Comparison of ENCODE assay signal across 17 cellular contexts in genomic region chr5:151205411-151205810, GRCh38. TPM values are rescaled to one million over a fixed set of nuclear protein-coding genes. Genes with fewer than 3 reads are reported as not detected.
DNase-seq lines count a peak whose midpoint lies in the region; ATAC-seq and TF ChIP-seq lines count a peak whose summit lies in the region.
"Had no signal": no experiment of that assay in that cellular context is flagged by ENCODE, and none has a peak within 500 bp of the region (broad histone marks: within the 10 kb centered on the region; RNA-seq: fewer than 3 reads in every experiment).

No MANE protein-coding gene starts in this region.

- 87% methylated on average over 10 of the region's 10 CpGs for WGBS in prostate gland

- peaks cover 44% of the 10 kb centered on the region for H3K36me3 ChIP-seq in CD4-positive, CD25-positive, alpha-beta regulatory T cell (ENCODE audit: control insufficient read depth, insufficient read depth, low read length)
- H3K36me3 ChIP-seq in prostate gland = no peaks in the 10 kb centered on the region
- H3K36me3 ChIP-seq: ovary had no signal

- intact Hi-C loops in natural killer cell (cut with micrococcal nuclease) = no loop called here
- intact Hi-C loops in dorsolateral prefrontal cortex (cut with DNase I) = no loop called here
- intact Hi-C loops in prostate gland (cut with DNase I) = no loop called here

- no peak for TF ChIP-seq POLR2A in prostate gland (IDR thresholded peaks at IDR 0.05)

- H3K27ac ChIP-seq in CD4-positive, CD25-positive, alpha-beta regulatory T cell (ENCODE audit: insufficient read depth, low read length, poor library complexity, severe bottlenecking) = no peak overlapping the region
- no peak overlapping the region for H3K27ac ChIP-seq in dorsolateral prefrontal cortex
- no peak overlapping the region for H3K27ac ChIP-seq in prostate gland
- H3K27ac ChIP-seq: body of pancreas, ovary had no signal

- peak overlapping the region in 2 of 4 donors; percentile 36 to 77 for H3K4me3 Mint-ChIP-seq in CD4-positive, CD25-positive, alpha-beta regulatory T cell
- no peak overlapping the region for H3K4me3 Mint-ChIP-seq in activated T-helper 17 cell treated with anti-CD3 and anti-CD28 coated beads, Interleukin-2, amount 50 U/mL, for 72 hours
- no peak overlapping the region for H3K4me3 Mint-ChIP-seq in natural killer cell

- H3K4me1 ChIP-seq in CD4-positive, CD25-positive, alpha-beta regulatory T cell (ENCODE audit: control insufficient read depth, insufficient read depth, low read length, poor library complexity, severe bottlenecking) = peaks cover 42% of the 10 kb centered on the region
- H3K4me1 ChIP-seq in prostate gland (replicated peaks) = no peaks in the 10 kb centered on the region

- H3K4me3 ChIP-seq in CD4-positive, CD25-positive, alpha-beta regulatory T cell (ENCODE audit: low read depth, low read length) = no peak overlapping the region
- H3K4me3 ChIP-seq in dorsolateral prefrontal cortex (no peak overlapping the region), prostate gland (no peak overlapping the region)
- H3K4me3 ChIP-seq: body of pancreas, ovary had no signal

- H3K9me3 ChIP-seq in CD4-positive, CD25-positive, alpha-beta regulatory T cell (ENCODE audit: control insufficient read depth in 2 of 2, low read length in 2 of 2) = no peaks in the 10 kb centered on the region
- no peaks in the 10 kb centered on the region for H3K9me3 ChIP-seq in prostate gland
- H3K9me3 ChIP-seq: body of pancreas, ovary had no signal

- H3K27ac Mint-ChIP-seq in CD4-positive, CD25-positive, alpha-beta regulatory T cell = peak overlapping the region; percentile 88 to 97 (median 89)
- H3K27ac Mint-ChIP-seq in activated T-helper 17 cell treated with anti-CD3 and anti-CD28 coated beads, Interleukin-2, amount 50 U/mL, for 72 hours = peak overlapping the region; percentile 73
- H3K27ac Mint-ChIP-seq in natural killer cell = peak overlapping the region; percentile 22 to 79

- H3K9me3 Mint-ChIP-seq in CD4-positive, CD25-positive, alpha-beta regulatory T cell = no peaks in the 10 kb centered on the region
- H3K9me3 Mint-ChIP-seq in activated T-helper 17 cell treated with anti-CD3 and anti-CD28 coated beads, Interleukin-2, amount 50 U/mL, for 72 hours = no peaks in the 10 kb centered on the region
- H3K9me3 Mint-ChIP-seq in natural killer cell = no peaks in the 10 kb centered on the region

- peaks cover 34 to 78% (median 54%) of the 10 kb centered on the region in 4 donors for H3K4me1 Mint-ChIP-seq in CD4-positive, CD25-positive, alpha-beta regulatory T cell
- H3K4me1 Mint-ChIP-seq in activated T-helper 17 cell treated with anti-CD3 and anti-CD28 coated beads, Interleukin-2, amount 50 U/mL, for 72 hours = peaks cover 13% of the 10 kb centered on the region
- peaks cover 53 to 55% of the 10 kb centered on the region in 2 donors for H3K4me1 Mint-ChIP-seq in natural killer cell

- no peaks in the 10 kb centered on the region for H3K27me3 Mint-ChIP-seq in CD4-positive, CD25-positive, alpha-beta regulatory T cell
- no peaks in the 10 kb centered on the region for H3K27me3 Mint-ChIP-seq in activated T-helper 17 cell treated with anti-CD3 and anti-CD28 coated beads, Interleukin-2, amount 50 U/mL, for 72 hours
- H3K27me3 Mint-ChIP-seq in natural killer cell (ENCODE audit: low read depth in 2 of 2) = no peaks in the 10 kb centered on the region

- DNase-seq in CD4-positive, CD25-positive, alpha-beta regulatory T cell = no peak
- peak; percentile 63 for DNase-seq in ELF-1 (ENCODE audit: low read depth, low spot score)
- no peak for DNase-seq in natural killer cell
- DNase-seq in dorsolateral prefrontal cortex = no peak
- no peak for DNase-seq in SHP77 (lab: John Stamatoyannopoulos, UW)
- no peak for DNase-seq in NCI-H510A (lab: John Stamatoyannopoulos, UW)
- no peak for DNase-seq in prostate gland (ENCODE audit: low spot score)
- DNase-seq: activated naive CD4-positive, alpha-beta T cell treated with anti-CD3 and anti-CD28 coated beads, Interleukin-2, amount 50 U/mL, for 16 hours; body of pancreas; foreskin fibroblast; KG1; left colon; NCI-H1092; NCI-H524 treated with DMSO at 0.1 percent for 48 hours; ovary; SHP77 treated with DMSO at 0.1 percent for 48 hours had no signal

- H3K27me3 ChIP-seq in CD4-positive, CD25-positive, alpha-beta regulatory T cell (ENCODE audit: control insufficient read depth, insufficient read depth, low read length) = no peaks in the 10 kb centered on the region
- H3K27me3 ChIP-seq in dorsolateral prefrontal cortex = no peaks in the 10 kb centered on the region
- H3K27me3 ChIP-seq in prostate gland (replicated peaks; ENCODE audit: insufficient read depth) = no peaks in the 10 kb centered on the region
- H3K27me3 ChIP-seq: body of pancreas, ovary had no signal

- no peak for ATAC-seq in CD4-positive, CD25-positive, alpha-beta regulatory T cell (ENCODE audit: low read depth in 2 of 2)
- no peak for ATAC-seq in activated T-helper 17 cell treated with anti-CD3 and anti-CD28 coated beads, Interleukin-2, amount 50 U/mL, for 72 hours (replicated peaks)
- no peak for ATAC-seq in natural killer cell
- ATAC-seq: body of pancreas, left colon had no signal

- no peak for TF ChIP-seq CTCF in natural killer cell (IDR thresholded peaks at IDR 0.05)
- TF ChIP-seq CTCF in dorsolateral prefrontal cortex (IDR thresholded peaks at IDR 0.05 in 54 of 56, conservative IDR thresholded peaks at IDR 0.05 in 2 of 56; ENCODE audit: low read depth in 1 of 56, partially characterized antibody in 56 of 56) = no peak
- no peak for TF ChIP-seq CTCF in prostate gland (IDR thresholded peaks at IDR 0.05)

- H3K36me3 Mint-ChIP-seq in CD4-positive, CD25-positive, alpha-beta regulatory T cell = peaks cover 17% of the 10 kb centered on the region
- H3K36me3 Mint-ChIP-seq in activated T-helper 17 cell treated with anti-CD3 and anti-CD28 coated beads, Interleukin-2, amount 50 U/mL, for 72 hours (ENCODE audit: low read depth) = peaks cover 14% of the 10 kb centered on the region
- H3K36me3 Mint-ChIP-seq in natural killer cell = peaks cover 16% of the 10 kb centered on the region

RNA-seq across cellular contexts. Expression of gene CCDC69, which starts 18.5 kb away (rescaled TPM):
- 104 TPM for total RNA-seq in CD4-positive, CD25-positive, alpha-beta regulatory T cell
- 10 to 100 TPM; 78.2 to 97.0 (median 87.7) TPM for polyA plus RNA-seq in CD4-positive, CD25-positive, alpha-beta regulatory T cell
- 10 to 100 TPM; 27.4 to 40.1 TPM for total RNA-seq in activated T-helper 17 cell treated with anti-CD3 and anti-CD28 coated beads, Interleukin-2, amount 50 U/mL, for 72 hours
- total RNA-seq in natural killer cell = 100 to 1,000 TPM; 181 to 227 (median 204) TPM
- 10 to 100 TPM in 50 of 120 experiments, 1 to 10 TPM in 70; 4.3 to 17.0 (median 9.2) TPM for total RNA-seq in dorsolateral prefrontal cortex
- 10 to 100 TPM; 28.2 to 53.8 TPM for total RNA-seq in prostate gland

RNA-seq across cellular contexts. Expression of gene GM2A, which starts 47.6 kb away (rescaled TPM):
- total RNA-seq in CD4-positive, CD25-positive, alpha-beta regulatory T cell = 12.0 TPM
- polyA plus RNA-seq in CD4-positive, CD25-positive, alpha-beta regulatory T cell = 1 to 10 TPM; 4.7 to 8.7 (median 6.1) TPM
- total RNA-seq in activated T-helper 17 cell treated with anti-CD3 and anti-CD28 coated beads, Interleukin-2, amount 50 U/mL, for 72 hours = 10 to 100 TPM; 32.2 to 41.1 TPM
- total RNA-seq in natural killer cell = 10 to 100 TPM in 2 of 3 donors, 1 to 10 TPM in 1; 9.6 to 15.9 (median 15.6) TPM
- 10 to 100 TPM; 25.4 to 82.0 (median 40.5) TPM for total RNA-seq in dorsolateral prefrontal cortex
- 10 to 100 TPM; 48.9 to 60.0 TPM for total RNA-seq in prostate gland

RNA-seq across cellular contexts. Expression of gene ANXA6, which starts 47.8 kb away (rescaled TPM):
- total RNA-seq in CD4-positive, CD25-positive, alpha-beta regulatory T cell = 364 TPM
- 100 to 1,000 TPM; 171 to 329 (median 244) TPM for polyA plus RNA-seq in CD4-positive, CD25-positive, alpha-beta regulatory T cell
- total RNA-seq in activated T-helper 17 cell treated with anti-CD3 and anti-CD28 coated beads, Interleukin-2, amount 50 U/mL, for 72 hours = 100 to 1,000 TPM; 432 to 559 TPM
- total RNA-seq in natural killer cell (100 to 1,000 TPM; 504 to 629 (median 535) TPM), dorsolateral prefrontal cortex (100 to 1,000 TPM in 119 of 120 experiments, 10 to 100 TPM in 1; 98.9 to 428 (median 291) TPM), prostate gland (100 to 1,000 TPM in 1 of 2 donors, 10 to 100 TPM in 1; 85.7 to 184 TPM)
